In the genomic region with DNA sequence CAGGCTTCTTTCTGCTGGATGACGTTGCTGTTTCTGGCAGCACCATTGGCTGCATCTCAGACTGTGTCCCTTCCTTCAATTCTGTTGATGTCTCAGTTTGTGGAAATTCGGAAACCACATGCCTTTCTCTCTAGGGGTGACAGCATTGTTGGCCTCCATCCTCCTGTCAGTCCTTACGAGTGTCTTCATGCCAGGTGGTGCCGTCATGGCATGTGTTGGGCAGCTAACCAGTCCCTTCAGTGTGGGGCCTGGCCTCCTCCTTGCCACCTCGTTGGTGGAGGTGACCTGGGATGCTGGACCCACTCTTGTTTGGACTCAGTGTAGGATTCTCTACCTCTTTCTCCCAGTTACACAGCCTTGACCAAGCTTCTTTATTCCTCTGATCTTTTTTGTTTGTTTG, we compare ENCODE assay signal across 36 cellular contexts.
"Had no signal": no experiment of that assay in that cellular context is flagged by ENCODE, and none has a peak within 500 bp of the region (broad histone marks: within the 10 kb centered on the region; RNA-seq: fewer than 3 reads in every experiment).

No MANE protein-coding gene starts in this region.

- H3K27me3 ChIP-seq: adrenal gland, body of pancreas, brain microvascular endothelial cell, breast epithelium had no signal

- H3K36me3 Mint-ChIP-seq: activated CD4-positive, alpha-beta memory T cell treated with anti-CD3 and anti-CD28 coated beads for 36 hours; activated naive CD4-positive, alpha-beta T cell treated with anti-CD3 and anti-CD28 coated beads, Interleukin-2, amount 50 U/mL, for 24 hours; activated naive CD8-positive, alpha-beta T cell treated with anti-CD3 and anti-CD28 coated beads for 36 hours had no signal

- H3K4me3 Mint-ChIP-seq: activated B cell treated with CpG ODN at 0.5 μM for 24 hours; activated CD4-positive, alpha-beta memory T cell treated with anti-CD3 and anti-CD28 coated beads for 36 hours; activated CD4-positive, alpha-beta T cell treated with anti-CD3 and anti-CD28 coated beads, Interleukin-2, amount 10 ng/mL, durations not matched to agents 24 days and 14 days; activated CD8-positive, alpha-beta T cell treated with anti-CD3 and anti-CD28 coated beads for 36 hours; activated naive CD4-positive, alpha-beta T cell treated with anti-CD3 and anti-CD28 coated beads for 36 hours; activated naive CD4-positive, alpha-beta T cell treated with anti-CD3 and anti-CD28 coated beads, Interleukin-2, amount 50 U/mL, for 24 hours; activated naive CD8-positive, alpha-beta T cell treated with anti-CD3 and anti-CD28 coated beads for 36 hours; activated T-cell treated with anti-CD3 and anti-CD28 coated beads, Interleukin-2, amount 50 U/mL, for 4 hours; activated T-cell treated with anti-CD3 and anti-CD28 coated beads, Interleukin-2, amount 50 U/mL, for 72 hours; activated T-helper 1 cell treated with anti-CD3 and anti-CD28 coated beads, Interleukin-12 subunit alpha, Interleukin-12 subunit beta, Interleukin-2, Interleukin-4 antibody, amounts not matched to agents 30 ng/mL and 10 ng/mL and 1 ng/mL, durations not matched to agents 14 hours and 24 hours and 36 hours; activated T-helper 17 cell treated with anti-CD3 and anti-CD28 coated beads, Interleukin-2, amount 50 U/mL, for 72 hours; T-helper 1 cell treated with Interleukin-12 subunit alpha and Interleukin-12 subunit beta and Interleukin-4 antibody, amounts not matched to agents 30 μg/mL and 1 μg/mL, for 36 hours; T-helper 2 cell treated with Interferon-gamma antibody and Interleukin-4, amounts not matched to agents 5 μg/mL and 100 μg/mL, for 36 hours had no signal

- H3K27ac Mint-ChIP-seq: activated B cell treated with CpG ODN at 0.5 μM for 24 hours; activated CD4-positive, alpha-beta memory T cell treated with anti-CD3 and anti-CD28 coated beads for 36 hours; activated CD4-positive, alpha-beta T cell treated with anti-CD3 and anti-CD28 coated beads, Interleukin-2, amount 10 ng/mL, durations not matched to agents 24 days and 14 days; activated CD8-positive, alpha-beta T cell treated with anti-CD3 and anti-CD28 coated beads for 36 hours; activated naive CD4-positive, alpha-beta T cell treated with anti-CD3 and anti-CD28 coated beads for 36 hours; activated naive CD4-positive, alpha-beta T cell treated with anti-CD3 and anti-CD28 coated beads, Interleukin-2, amount 50 U/mL, for 24 hours; activated naive CD8-positive, alpha-beta T cell treated with anti-CD3 and anti-CD28 coated beads for 36 hours; activated T-cell treated with anti-CD3 and anti-CD28 coated beads, Interleukin-2, amount 50 U/mL, for 72 hours; activated T-helper 1 cell treated with anti-CD3 and anti-CD28 coated beads, Interleukin-12 subunit alpha, Interleukin-12 subunit beta, Interleukin-2, Interleukin-4 antibody, amounts not matched to agents 30 ng/mL and 10 ng/mL and 1 ng/mL, durations not matched to agents 14 hours and 24 hours and 36 hours; activated T-helper 17 cell treated with anti-CD3 and anti-CD28 coated beads, Interleukin-2, amount 50 U/mL, for 72 hours; T-helper 1 cell treated with Interleukin-12 subunit alpha and Interleukin-12 subunit beta and Interleukin-4 antibody, amounts not matched to agents 30 μg/mL and 1 μg/mL, for 36 hours; T-helper 2 cell treated with Interferon-gamma antibody and Interleukin-4, amounts not matched to agents 5 μg/mL and 100 μg/mL, for 36 hours had no signal

- FAIRE-seq: astrocyte, TTC549 had no signal

- H3K4me1 Mint-ChIP-seq: activated B cell treated with CpG ODN at 0.5 μM for 24 hours; activated CD4-positive, alpha-beta T cell treated with anti-CD3 and anti-CD28 coated beads, Interleukin-2, amount 10 ng/mL, durations not matched to agents 24 days and 14 days; activated naive CD4-positive, alpha-beta T cell treated with anti-CD3 and anti-CD28 coated beads, Interleukin-2, amount 50 U/mL, for 24 hours; activated naive CD8-positive, alpha-beta T cell treated with anti-CD3 and anti-CD28 coated beads for 36 hours; activated T-helper 17 cell treated with anti-CD3 and anti-CD28 coated beads, Interleukin-2, amount 50 U/mL, for 72 hours had no signal

- ATAC-seq: activated CD8-positive, alpha-beta T cell treated with anti-CD3 and anti-CD28 coated beads for 36 hours; activated T-cell treated with anti-CD3 and anti-CD28 coated beads, Interleukin-2, amount 50 U/mL, for 4 hours; activated T-cell treated with anti-CD3 and anti-CD28 coated beads, Interleukin-2, amount 50 U/mL, for 72 hours; activated T-helper 17 cell treated with anti-CD3 and anti-CD28 coated beads, Interleukin-2, amount 50 U/mL, for 72 hours; body of pancreas had no signal

- H3K9me3 ChIP-seq: adrenal gland, body of pancreas, breast epithelium had no signal

- H3K27ac ChIP-seq: adrenal gland, body of pancreas, brain microvascular endothelial cell, breast epithelium, VCaP had no signal

- H3K4me1 ChIP-seq: adrenal gland, body of pancreas, breast epithelium had no signal

- H3K9me3 Mint-ChIP-seq: activated CD4-positive, alpha-beta memory T cell treated with anti-CD3 and anti-CD28 coated beads for 36 hours; activated CD4-positive, alpha-beta T cell treated with anti-CD3 and anti-CD28 coated beads, Interleukin-2, amount 10 ng/mL, durations not matched to agents 24 days and 14 days; activated naive CD4-positive, alpha-beta T cell treated with anti-CD3 and anti-CD28 coated beads for 36 hours; activated naive CD4-positive, alpha-beta T cell treated with anti-CD3 and anti-CD28 coated beads, Interleukin-2, amount 50 U/mL, for 24 hours; activated naive CD8-positive, alpha-beta T cell treated with anti-CD3 and anti-CD28 coated beads for 36 hours; activated T-cell treated with anti-CD3 and anti-CD28 coated beads, Interleukin-2, amount 50 U/mL, for 4 hours; activated T-cell treated with anti-CD3 and anti-CD28 coated beads, Interleukin-2, amount 50 U/mL, for 72 hours; activated T-helper 1 cell treated with anti-CD3 and anti-CD28 coated beads, Interleukin-12 subunit alpha, Interleukin-12 subunit beta, Interleukin-2, Interleukin-4 antibody, amounts not matched to agents 30 ng/mL and 10 ng/mL and 1 ng/mL, durations not matched to agents 14 hours and 24 hours and 36 hours; activated T-helper 17 cell treated with anti-CD3 and anti-CD28 coated beads, Interleukin-2, amount 50 U/mL, for 72 hours; T-helper 1 cell treated with Interleukin-12 subunit alpha and Interleukin-12 subunit beta and Interleukin-4 antibody, amounts not matched to agents 30 μg/mL and 1 μg/mL, for 36 hours; T-helper 2 cell treated with Interferon-gamma antibody and Interleukin-4, amounts not matched to agents 5 μg/mL and 100 μg/mL, for 36 hours had no signal

- H3K27me3 Mint-ChIP-seq: activated B cell treated with CpG ODN at 0.5 μM for 24 hours; activated CD4-positive, alpha-beta memory T cell treated with anti-CD3 and anti-CD28 coated beads for 36 hours had no signal

- DNase-seq: activated B cell treated with CpG ODN at 0.5 μM for 24 hours; activated CD4-positive, alpha-beta memory T cell treated with anti-CD3 and anti-CD28 coated beads for 36 hours; activated CD4-positive, alpha-beta T cell treated with anti-CD3 and anti-CD28 coated beads for 4 hours; activated CD4-positive, alpha-beta T cell treated with anti-CD3 and anti-CD28 coated beads, Interleukin-2, amount 10 ng/mL, durations not matched to agents 24 days and 14 days; activated CD4-positive, alpha-beta T cell treated with anti-CD3 and anti-CD28 coated beads, Interleukin-2, amount 50 U/mL, for 1 hour; activated CD4-positive, alpha-beta T cell treated with anti-CD3 and anti-CD28 coated beads, Interleukin-2, amount 50 U/mL, for 4 hours; activated CD4-positive, CD25-positive, alpha-beta regulatory T cell treated with anti-CD3 and anti-CD28 coated beads, Interleukin-2, amount 50 U/mL, for 72 hours; activated CD8-positive, alpha-beta T cell treated with anti-CD3 and anti-CD28 coated beads for 36 hours; activated effector memory CD4-positive, alpha-beta T cell treated with anti-CD3 and anti-CD28 coated beads, Interleukin-2, amount 50 U/mL, for 16 hours; activated gamma-delta T cell treated with Interleukin-2 at 50 U/mL for 16 hours; activated naive CD4-positive, alpha-beta T cell; activated naive CD4-positive, alpha-beta T cell treated with anti-CD3 and anti-CD28 coated beads for 36 hours; activated naive CD8-positive, alpha-beta T cell treated with anti-CD3 and anti-CD28 coated beads for 36 hours; activated T-cell treated with anti-CD3 and anti-CD28 coated beads for 4 hours; activated T-cell treated with anti-CD3 and anti-CD28 coated beads, Interleukin-2, amount 50 U/mL, for 1 hour; activated T-cell treated with anti-CD3 and anti-CD28 coated beads, Interleukin-2, amount 50 U/mL, for 4 hours; activated T-cell treated with anti-CD3 and anti-CD28 coated beads, Interleukin-2, amount 50 U/mL, for 72 hours; adrenal gland; amniotic stem cell; aorta; body of pancreas; brain microvascular endothelial cell; central memory CD4-positive, alpha-beta T cell; SW 1271; T-helper 1 cell; T-helper 2 cell; T-helper 9 cell had no signal
